ENCODE assay signal across 3 cellular contexts in the genomic region with DNA sequence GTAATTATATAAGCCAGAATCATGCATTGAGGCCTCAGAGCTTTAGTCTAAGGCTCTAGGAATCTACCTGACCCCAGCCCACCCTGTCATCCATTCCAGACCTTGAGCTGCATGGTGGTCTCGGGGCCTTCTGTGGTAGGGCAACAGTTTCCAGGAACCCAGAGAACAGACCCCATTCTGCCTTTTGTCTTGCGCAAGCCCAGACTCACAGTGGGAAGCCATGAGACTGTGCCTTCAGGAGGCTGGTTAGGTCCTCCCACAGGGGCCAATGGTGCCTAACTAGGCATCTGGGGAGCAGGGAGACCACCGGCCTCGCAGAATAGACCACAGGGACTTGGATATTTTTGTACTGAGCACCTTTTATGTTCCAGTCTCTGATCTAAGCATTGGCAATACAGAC.
TF ChIP-seq lines count a peak whose summit lies in the region.

No MANE protein-coding gene starts in this region.

TF ChIP-seq in IMR-90, 13 proteins besides CTCF, POLR2A, EP300 and RAD21:
- TF ChIP-seq CEBPB (IDR thresholded peaks at IDR 0.05; ENCODE audit: low read depth, low read length): 0 out of 2 replicates have a peak, but pooled peaks have one; percentile 4
- TF ChIP-seq BHLHE40 (IDR thresholded peaks at IDR 0.05; ENCODE audit: low read depth, low read length): no peak
- no peak for TF ChIP-seq MAZ (IDR thresholded peaks at IDR 0.05; ENCODE audit: borderline replicate concordance, low read depth, low read length)

TF ChIP-seq in Ishikawa, 13 proteins besides CTCF, POLR2A, EP300 and RAD21:
- TF ChIP-seq CREB1 (IDR thresholded peaks at IDR 0.05; ENCODE audit: low read depth): no peak
- TF ChIP-seq, protein P1, sequence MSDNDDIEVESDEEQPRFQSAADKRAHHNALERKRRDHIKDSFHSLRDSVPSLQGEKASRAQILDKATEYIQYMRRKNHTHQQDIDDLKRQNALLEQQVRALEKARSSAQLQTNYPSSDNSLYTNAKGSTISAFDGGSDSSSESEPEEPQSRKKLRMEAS (IDR thresholded peaks at IDR 0.05): no peak
- TF ChIP-seq CEBPB (IDR thresholded peaks at IDR 0.05): peak; percentile 61
- no peak for TF ChIP-seq FOXM1 (IDR thresholded peaks at IDR 0.05; ENCODE audit: borderline replicate concordance, low read depth)

TF ChIP-seq in K562, 482 proteins besides CTCF, POLR2A, EP300 and RAD21:
- TF ChIP-seq KHSRP (IDR thresholded peaks at IDR 0.05) (no peak), CEBPB (tag; IDR thresholded peaks at IDR 0.05) (peak; percentile 36)
